1 cellular context compared by ENCODE assay signal in genomic region chr10:50541317-50541716, GRCh38.
TF ChIP-seq lines count a peak whose summit lies in the region.

No MANE protein-coding gene starts in this region.

TF ChIP-seq in GM12878, 131 proteins besides CTCF, POLR2A, EP300 and RAD21 (continued from another document):
- TF ChIP-seq BHLHE40 (IDR thresholded peaks at IDR 0.05; ENCODE audit: borderline replicate concordance in 1 of 2, low read depth in 2 of 2, low read length in 1 of 2) (no peak), SMARCA5 (IDR thresholded peaks at IDR 0.05) (no peak), CHD1 (IDR thresholded peaks at IDR 0.05; ENCODE audit: low read depth, low read length) (no peak), TARDBP (IDR thresholded peaks at IDR 0.05; ENCODE audit: borderline replicate concordance) (no peak)
- TF ChIP-seq, protein P1, sequence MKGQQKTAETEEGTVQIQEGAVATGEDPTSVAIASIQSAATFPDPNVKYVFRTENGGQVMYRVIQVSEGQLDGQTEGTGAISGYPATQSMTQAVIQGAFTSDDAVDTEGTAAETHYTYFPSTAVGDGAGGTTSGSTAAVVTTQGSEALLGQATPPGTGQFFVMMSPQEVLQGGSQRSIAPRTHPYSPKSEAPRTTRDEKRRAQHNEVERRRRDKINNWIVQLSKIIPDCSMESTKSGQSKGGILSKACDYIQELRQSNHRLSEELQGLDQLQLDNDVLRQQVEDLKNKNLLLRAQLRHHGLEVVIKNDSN (IDR thresholded peaks at IDR 0.05; ENCODE audit: borderline replicate concordance, extremely low read length, insufficient read depth, low read depth, low read length) = no peak
